ENCODE assay signal across 21 cellular contexts in the genomic region with DNA sequence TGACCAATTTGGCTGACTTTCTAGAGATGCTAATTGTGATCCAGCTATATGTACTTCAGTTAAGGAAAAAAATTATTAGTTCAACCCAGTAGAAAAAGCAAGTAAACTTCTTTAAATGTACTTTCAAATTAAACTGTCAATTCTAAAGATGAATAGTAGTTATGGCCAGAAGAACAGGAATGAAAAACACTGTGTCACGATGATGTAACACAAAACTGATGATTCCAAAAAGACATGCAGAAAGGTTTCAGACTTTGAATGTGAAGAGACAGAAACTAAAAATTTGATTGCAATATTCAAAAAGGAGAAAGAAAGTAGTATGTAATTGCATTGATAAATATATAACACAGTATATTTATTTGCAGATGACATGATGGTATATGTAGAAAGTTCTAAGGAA.
"Had no signal": no experiment of that assay in that cellular context is flagged by ENCODE, and none has a peak within 500 bp of the region (broad histone marks: within the 10 kb centered on the region; RNA-seq: fewer than 3 reads in every experiment).

No MANE protein-coding gene starts in this region.

- ATAC-seq: HepG2, Panc1, PC-3 had no signal

- DNase-seq: IMR-90, Kasumi-1, MM.1S, NCI-H1092 treated with DMSO at 0.1 percent for 48 hours, NCI-H1436, NCI-H187, NCI-H2029, NCI-H2081 treated with DMSO at 0.1 percent for 48 hours, NCI-H2171 treated with DMSO at 0.1 percent for 48 hours, NCI-H345, NCI-H524, NCI-H526 treated with DMSO at 0.1 percent for 48 hours, NCI-H748 treated with DMSO at 0.1 percent for 48 hours, PC-3, SHP77, SK-N-SH, T-helper 1 cell had no signal

- H3K27ac ChIP-seq: KMS-11, RWPE1 had no signal

- H3K4me2 ChIP-seq: KMS-11, SK-N-SH had no signal

- H3K9me3 ChIP-seq: SK-N-SH had no signal

- FAIRE-seq: HepG2 had no signal

- H3K9ac ChIP-seq: KMS-11, SK-N-SH had no signal
